8 cellular contexts compared by ENCODE assay signal in the genomic region with DNA sequence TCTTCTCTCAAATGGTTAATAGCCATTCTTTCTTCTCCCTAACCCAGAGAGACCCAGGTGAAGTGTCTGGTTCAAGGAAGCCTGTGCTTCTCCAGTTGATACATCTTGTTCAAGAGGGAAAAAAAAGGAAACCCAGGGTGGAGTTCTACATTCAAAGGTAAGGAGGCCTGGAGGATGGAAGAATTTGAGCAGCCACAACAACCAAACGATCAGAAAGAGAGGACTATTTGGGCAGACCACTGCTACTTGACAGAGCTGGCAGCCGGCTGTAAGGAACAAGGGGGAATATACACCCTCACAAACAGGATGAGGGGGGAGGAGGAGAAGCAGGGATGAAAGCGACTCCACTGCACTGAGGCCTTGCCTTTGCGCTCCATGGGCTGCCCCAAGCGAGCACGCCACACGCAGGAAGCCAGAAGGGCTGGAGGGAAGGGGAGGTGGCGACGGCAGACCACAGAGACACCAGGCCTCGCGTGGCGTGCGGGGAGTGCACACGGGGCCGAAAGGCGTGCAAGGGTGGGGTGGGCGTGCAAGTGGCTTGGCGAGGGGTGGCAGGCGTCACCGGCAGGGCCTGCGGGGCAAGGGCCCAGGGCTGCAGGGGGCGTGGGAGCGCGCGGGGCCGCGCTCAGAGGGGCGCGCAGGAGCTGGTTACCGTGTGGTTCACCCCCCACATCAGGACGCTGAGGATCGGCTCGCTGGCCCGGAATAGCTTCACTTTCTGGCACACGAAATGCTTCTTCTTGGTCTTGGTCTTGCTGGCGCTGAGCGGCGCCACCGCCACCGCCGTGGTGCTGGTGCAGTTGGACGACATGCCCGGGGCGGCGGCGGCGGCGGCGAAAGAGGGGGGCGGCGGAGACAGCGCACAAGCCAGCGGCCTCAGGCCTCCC. TPM values are rescaled to one million over a fixed set of nuclear protein-coding genes. Genes with fewer than 3 reads are reported as not detected.
DNase-seq lines count a peak whose midpoint lies in the region; ATAC-seq, FAIRE-seq and TF ChIP-seq lines count a peak whose summit lies in the region.

No MANE protein-coding gene starts in this region.

- TF ChIP-seq CTCF in endothelial cell of umbilical vein (IDR thresholded peaks at IDR 0.05; ENCODE audit: extremely low read depth in 1 of 2, insufficient read depth in 1 of 2, low read depth in 1 of 2, low read length in 2 of 2) (peak in 1 of 2 donors; percentile 11), mucosa of descending colon (IDR thresholded peaks at IDR 0.05) (no peak)

- POLR2A ChIA-PET in endothelial cell of umbilical vein (lab: Charles Lee): no interaction called here

- CTCF ChIA-PET in endothelial cell of umbilical vein (lab: Charles Lee): interaction anchor here (0.9 to 1.0 kb wide), 2 partner anchors 37 to 354 kb away, joined by 3 read pairs; no protein-coding TSS in a partner anchor

- H3K36me3 ChIP-seq in endothelial cell of umbilical vein (ENCODE audit: control insufficient read depth in 2 of 2, extremely low read depth in 1 of 2, insufficient read depth in 2 of 2, low read length in 2 of 2) (peaks cover 11 to 12% of the 10 kb centered on the region in 2 experiments), mucosa of descending colon (ENCODE audit: low read depth) (peaks cover 2% of the 10 kb centered on the region)

- H3K4me3 ChIP-seq in endothelial cell of umbilical vein (replicated peaks in 1 of 3; ENCODE audit: insufficient read depth in 1 of 3, low read depth in 1 of 3, low read length in 3 of 3) (peak overlapping the region; percentile 51 to 94 (median 70)), mucosa of descending colon (peak overlapping the region; percentile 67)

- dilution Hi-C loops in endothelial cell of umbilical vein (cut with MboI; ENCODE audit: extremely low pct_ligation_motif_present, low sequenced_read_pairs): no loop called here

- H4K20me1 ChIP-seq in endothelial cell of umbilical vein (replicated peaks; ENCODE audit: control insufficient read depth, extremely low read depth, insufficient read depth, low read length): no peaks in the 10 kb centered on the region

- TF ChIP-seq POLR2A in endothelial cell of umbilical vein (IDR thresholded peaks at IDR 0.05; ENCODE audit: low read depth, low read length): peak; percentile 73

- H3K27ac ChIP-seq in endothelial cell of umbilical vein (ENCODE audit: insufficient read depth, low read depth, low read length): no peak overlapping the region

- peak overlapping the region; percentile 22 for H2AFZ ChIP-seq in endothelial cell of umbilical vein (ENCODE audit: low read depth, low read length)

- H3K9ac ChIP-seq in endothelial cell of umbilical vein (replicated peaks; ENCODE audit: extremely low read depth, insufficient read depth, low read length): peak overlapping the region; percentile 66

- intact Hi-C loops in endothelial cell of umbilical vein (cut with micrococcal nuclease): loop anchor here (1.0 to 2.0 kb wide), 3 partner anchors 9 to 70 kb away; no protein-coding TSS in a partner anchor
- intact Hi-C loops in mucosa of descending colon (cut with DNase I, micrococcal nuclease): no loop called here

- BruUV-seq in endothelial cell of umbilical vein (replicated peaks; lab: Mats Ljungman, UMichigan): no TSS peak

- FAIRE-seq in endothelial cell of umbilical vein (lab: Jason Lieb, UNC): no peak

- peak overlapping the region; percentile 88 for H3K4me2 ChIP-seq in endothelial cell of umbilical vein (ENCODE audit: insufficient read depth, low read length)

- no peaks in the 10 kb centered on the region for H3K27me3 ChIP-seq in endothelial cell of umbilical vein (ENCODE audit: control insufficient read depth in 2 of 2, insufficient read depth in 2 of 2, low read length in 2 of 2)

- H3K4me1 ChIP-seq in endothelial cell of umbilical vein (ENCODE audit: control insufficient read depth, extremely low read depth, insufficient read depth, low read length) (peaks cover 17% of the 10 kb centered on the region), mucosa of descending colon (ENCODE audit: low read depth) (peaks cover 31% of the 10 kb centered on the region)

- peaks cover 43% of the 10 kb centered on the region for H3K79me2 ChIP-seq in endothelial cell of umbilical vein (ENCODE audit: control insufficient read depth, insufficient read depth, low read length)

- DNase-seq in DMS79 treated with DMSO at 0.1 percent for 48 hours (lab: John Stamatoyannopoulos, UW) (peak; percentile 62), DMS79 (lab: John Stamatoyannopoulos, UW) (no peak), NCI-H345 (lab: John Stamatoyannopoulos, UW) (peak; percentile 51), endothelial cell of umbilical vein (ENCODE audit: low read depth, low spot score) (peak; percentile 67), mucosa of descending colon (peak; percentile 51 to 77 (median 71))
- peak; percentile 1 to 19 for DNase-seq in activated CD8-positive, alpha-beta memory T cell treated with anti-CD3 and anti-CD28 coated beads for 4 hours (ENCODE audit: low read depth in 2 of 2)
- DNase-seq in stimulated activated CD8-positive, alpha-beta memory T cell treated with anti-CD3 and anti-CD28 coated beads, Interleukin-7, amount 100 ng/mL, for 1 hour (ENCODE audit: low read depth in 2 of 2): peak; percentile 1 to 5

- no peaks in the 10 kb centered on the region for H3K9me3 ChIP-seq in endothelial cell of umbilical vein (replicated peaks; ENCODE audit: control insufficient read depth, insufficient read depth, low read length)
- no peaks in the 10 kb centered on the region for H3K9me3 ChIP-seq in mucosa of descending colon

- H3K9me1 ChIP-seq in endothelial cell of umbilical vein (replicated peaks; ENCODE audit: control insufficient read depth, extremely low read depth, insufficient read depth, low read length): no peaks in the 10 kb centered on the region

- peak; percentile 14 for ATAC-seq in HG02623 (IDR thresholded peaks at IDR 0.05; ENCODE audit: unreplicated experiment)
- peak; percentile 45 for ATAC-seq in mucosa of descending colon

TF ChIP-seq in endothelial cell of umbilical vein, 7 proteins besides CTCF, POLR2A, EP300 and RAD21 (continues in another document):
- no peak for TF ChIP-seq FOS (IDR thresholded peaks at IDR 0.05; ENCODE audit: borderline replicate concordance, insufficient read depth, low read length)
- peak; percentile 68 for TF ChIP-seq POLR2AphosphoS5 (IDR thresholded peaks at IDR 0.05; ENCODE audit: insufficient read depth, low read depth, low read length)

RNA-seq across cellular contexts. Expression of gene PIP4K2B, which starts 0.5 kb away (rescaled TPM):
- total RNA-seq in endothelial cell of umbilical vein: 48.1 and 48.8 TPM in 2 replicates
- 22.4 and 23.1 TPM in 2 replicates for polyA plus RNA-seq in endothelial cell of umbilical vein
- 26.9 and 32.2 TPM in 2 replicates for polyA plus RNA-seq in endothelial cell of umbilical vein (2011; cell fraction: cytosol; rRNA removed)
- polyA plus RNA-seq in endothelial cell of umbilical vein (2011; cell fraction: nucleus; rRNA removed): 60.7 and 65.1 TPM in 2 replicates
- polyA plus RNA-seq in endothelial cell of umbilical vein (2012): 30.9 and 31.5 TPM in 2 replicates
- polyA minus RNA-seq in endothelial cell of umbilical vein: 68.7 and 71.3 TPM in 2 replicates
- 19.7 TPM for polyA minus RNA-seq in endothelial cell of umbilical vein (2011; cell fraction: cytosol; rRNA and poly(A)+ RNA removed)
- polyA minus RNA-seq in endothelial cell of umbilical vein (2011; cell fraction: nucleus; rRNA and poly(A)+ RNA removed): 13.5 and 16.2 TPM in 2 replicates
- 10 to 100 TPM; 16.7 to 44.8 (median 20.6) TPM for total RNA-seq in mucosa of descending colon

RNA-seq across cellular contexts. Expression of gene CWC25, which starts 26.3 kb away (rescaled TPM):
- total RNA-seq in endothelial cell of umbilical vein (19.7 and 20.0 TPM in 2 replicates), mucosa of descending colon (10 to 100 TPM; 21.7 to 26.5 (median 25.6) TPM)
- 12.4 and 13.8 TPM in 2 replicates for polyA plus RNA-seq in endothelial cell of umbilical vein
- 12.6 and 15.4 TPM in 2 replicates for polyA plus RNA-seq in endothelial cell of umbilical vein (2011; cell fraction: cytosol; rRNA removed)
- polyA plus RNA-seq in endothelial cell of umbilical vein (2011; cell fraction: nucleus; rRNA removed): 71.1 and 86.4 TPM in 2 replicates
- 18.1 and 20.3 TPM in 2 replicates for polyA plus RNA-seq in endothelial cell of umbilical vein (2012)
- polyA minus RNA-seq in endothelial cell of umbilical vein: 14.3 and 14.8 TPM in 2 replicates
- polyA minus RNA-seq in endothelial cell of umbilical vein (2011; cell fraction: cytosol; rRNA and poly(A)+ RNA removed): 3.8 TPM
- polyA minus RNA-seq in endothelial cell of umbilical vein (2011; cell fraction: nucleus; rRNA and poly(A)+ RNA removed): 13.2 and 19.7 TPM in 2 replicates

RNA-seq across cellular contexts. Expression of gene PSMB3, which starts 46.3 kb away (rescaled TPM):
- total RNA-seq in endothelial cell of umbilical vein (213 and 227 TPM in 2 replicates), mucosa of descending colon (100 to 1,000 TPM; 129 to 197 (median 145) TPM)
- 685 and 705 TPM in 2 replicates for polyA plus RNA-seq in endothelial cell of umbilical vein
- 539 and 649 TPM in 2 replicates for polyA plus RNA-seq in endothelial cell of umbilical vein (2011; cell fraction: cytosol; rRNA removed)
- polyA plus RNA-seq in endothelial cell of umbilical vein (2011; cell fraction: nucleus; rRNA removed): 229 and 250 TPM in 2 replicates
- 242 and 303 TPM in 2 replicates for polyA plus RNA-seq in endothelial cell of umbilical vein (2012)
- 271 and 276 TPM in 2 replicates for polyA minus RNA-seq in endothelial cell of umbilical vein
- 192 TPM for polyA minus RNA-seq in endothelial cell of umbilical vein (2011; cell fraction: cytosol; rRNA and poly(A)+ RNA removed)
- 33.6 and 42.4 TPM in 2 replicates for polyA minus RNA-seq in endothelial cell of umbilical vein (2011; cell fraction: nucleus; rRNA and poly(A)+ RNA removed)

RNA-seq across cellular contexts. Expression of gene PCGF2, which starts 50.7 kb away (rescaled TPM):
- 77.5 and 78.4 TPM in 2 replicates for total RNA-seq in endothelial cell of umbilical vein
- polyA plus RNA-seq in endothelial cell of umbilical vein: 39.8 and 45.3 TPM in 2 replicates
- 28.6 and 32.6 TPM in 2 replicates for polyA plus RNA-seq in endothelial cell of umbilical vein (2011; cell fraction: cytosol; rRNA removed)
- 29.6 and 36.9 TPM in 2 replicates for polyA plus RNA-seq in endothelial cell of umbilical vein (2011; cell fraction: nucleus; rRNA removed)
- polyA plus RNA-seq in endothelial cell of umbilical vein (2012): 55.8 and 74.4 TPM in 2 replicates
- 20.3 and 20.9 TPM in 2 replicates for polyA minus RNA-seq in endothelial cell of umbilical vein
- 16.7 TPM for polyA minus RNA-seq in endothelial cell of umbilical vein (2011; cell fraction: cytosol; rRNA and poly(A)+ RNA removed)
- polyA minus RNA-seq in endothelial cell of umbilical vein (2011; cell fraction: nucleus; rRNA and poly(A)+ RNA removed): 7.9 and 14.5 TPM in 2 replicates
- 10 to 100 TPM; 23.8 to 30.7 (median 25.5) TPM for total RNA-seq in mucosa of descending colon

RNA-seq across cellular contexts. Expression of gene RPL23, which starts 54.7 kb away (rescaled TPM):
- total RNA-seq in endothelial cell of umbilical vein: 1,270 and 1,292 TPM in 2 replicates
- polyA plus RNA-seq in endothelial cell of umbilical vein: 1,232 and 1,847 TPM in 2 replicates
- 2,575 and 3,174 TPM in 2 replicates for polyA plus RNA-seq in endothelial cell of umbilical vein (2011; cell fraction: cytosol; rRNA removed)
- polyA plus RNA-seq in endothelial cell of umbilical vein (2011; cell fraction: nucleus; rRNA removed): 730 and 736 TPM in 2 replicates
- polyA plus RNA-seq in endothelial cell of umbilical vein (2012): 2,834 and 3,213 TPM in 2 replicates
- polyA minus RNA-seq in endothelial cell of umbilical vein: 432 and 546 TPM in 2 replicates
- 658 TPM for polyA minus RNA-seq in endothelial cell of umbilical vein (2011; cell fraction: cytosol; rRNA and poly(A)+ RNA removed)
- 81.9 and 97.6 TPM in 2 replicates for polyA minus RNA-seq in endothelial cell of umbilical vein (2011; cell fraction: nucleus; rRNA and poly(A)+ RNA removed)
- total RNA-seq in mucosa of descending colon: 1,000 to 10,000 TPM in 1 of 3 donors, 100 to 1,000 TPM in 2; 838 to 1,044 (median 919) TPM
